ENCODE assay signal across 8 cellular contexts in the genomic region with DNA sequence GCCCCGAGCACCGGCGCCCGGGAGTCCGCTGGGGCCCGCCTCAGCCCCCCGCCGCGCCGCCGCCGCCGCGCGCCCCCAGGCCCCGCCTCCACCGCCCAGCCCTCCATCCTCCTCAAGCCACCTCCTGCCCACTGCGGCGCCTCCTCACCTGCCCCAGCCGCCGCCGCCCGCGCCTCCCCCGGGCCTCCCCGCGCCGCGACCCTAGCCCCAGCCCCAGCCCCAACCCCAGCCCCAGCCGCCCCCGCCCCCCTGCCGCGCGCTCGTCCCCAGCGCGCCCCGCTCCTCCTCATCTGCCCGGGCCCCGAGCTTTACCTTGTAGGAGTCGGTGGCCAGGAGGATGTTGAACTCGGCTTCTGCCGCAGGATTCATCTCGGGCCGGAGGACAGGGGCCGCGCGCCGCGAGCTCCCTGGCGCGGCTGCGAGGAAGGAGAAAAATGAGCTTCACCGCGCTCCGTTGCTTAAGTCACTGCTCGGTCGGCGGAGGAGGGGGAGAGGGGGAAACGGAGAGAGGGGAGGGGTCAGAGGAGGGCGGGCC. TPM values are rescaled to one million over a fixed set of nuclear protein-coding genes. Genes with fewer than 3 reads are reported as not detected.
DNase-seq lines count a peak whose midpoint lies in the region; ATAC-seq and TF ChIP-seq lines count a peak whose summit lies in the region.

A gene (minus strand): TSS at position 468 of the 535 bp plus-strand sequence. CDS start 99 bp downstream, at position 369.

- no peaks in the 10 kb centered on the region for H3K36me3 ChIP-seq in body of pancreas (replicated peaks in 1 of 2; ENCODE audit: insufficient read depth in 1 of 2, low read depth in 2 of 2)

- no peaks in the 10 kb centered on the region for H3K9me3 ChIP-seq in body of pancreas

- no peaks in the 10 kb centered on the region for H3K27me3 ChIP-seq in body of pancreas

- peak within 1 kb of the TSS; percentile 45 to 67 for H3K4me3 ChIP-seq in body of pancreas

- DNase-seq in stimulated activated CD4-positive, alpha-beta T cell treated with anti-CD3 and anti-CD28 coated beads, Interleukin-15, amount 100 ng/mL, for 1 hour (ENCODE audit: low read depth in 1 of 2, low spot score in 1 of 2) = peak; percentile 22 to 43
- DNase-seq in stimulated activated CD4-positive, alpha-beta T cell treated with anti-CD3 and anti-CD28 coated beads, Interleukin-4, amount 100 ng/mL, for 1 hour = no peak
- DNase-seq in RPMI7951 (ENCODE audit: low read depth) (peak; percentile 28), body of pancreas (peak in 2 of 4 donors; percentile 49 to 63), iPS-NIHi7 (ENCODE audit: extremely low spot score) (peak; percentile 48), foreskin melanocyte (no peak)
- DNase-seq in stimulated activated CD4-positive, alpha-beta T cell treated with anti-CD3 and anti-CD28 coated beads, TNF-alpha, amount 100 ng/mL, for 1 hour (ENCODE audit: low read depth in 3 of 3, low spot score in 1 of 3) = peak; percentile 0 to 49 (median 19)

- peak; percentile 50 to 88 (median 78) for TF ChIP-seq POLR2A in body of pancreas (IDR thresholded peaks at IDR 0.05)

- no peak for TF ChIP-seq CTCF in body of pancreas (IDR thresholded peaks at IDR 0.05)

- H3K27ac ChIP-seq in body of pancreas = peak within 1 kb of the TSS; percentile 89 to 97 (median 94)

- WGBS in body of pancreas, 2 donors = 0 to 4% methylated on average over 21 to 47 of the region's 61 CpGs

- peaks cover 29% of the 10 kb centered on the region for H3K4me1 ChIP-seq in body of pancreas

- intact Hi-C loops in body of pancreas (cut with DNase I) = no loop called here

- ATAC-seq in HG03064 (IDR thresholded peaks at IDR 0.05; ENCODE audit: low read depth, unreplicated experiment) (peak; percentile 17), body of pancreas (peak; percentile 22)

RNA-seq across cellular contexts. Expression of the gene that starts here (rescaled TPM):
- total RNA-seq in RPMI7951 (2014; rRNA removed; shearing (Covaris generic)) = 231 and 289 TPM in 2 replicates
- 10 to 100 TPM; 56.0 to 78.9 TPM for total RNA-seq in body of pancreas

Comparison
In these comparisons a context has a peak if more than half of its experiments do, and no peak if none do; other contexts are left out.
1. DNase-seq: peak in stimulated activated CD4-positive, alpha-beta T cell treated with anti-CD3 and anti-CD28 coated beads, Interleukin-15, amount 100 ng/mL, for 1 hour (2 of 2), RPMI7951 (single experiment), iPS-NIHi7 (single experiment) and stimulated activated CD4-positive, alpha-beta T cell treated with anti-CD3 and anti-CD28 coated beads, TNF-alpha, amount 100 ng/mL, for 1 hour (3 of 3); none in stimulated activated CD4-positive, alpha-beta T cell treated with anti-CD3 and anti-CD28 coated beads, Interleukin-4, amount 100 ng/mL, for 1 hour (single experiment) and foreskin melanocyte (single experiment).